ENCODE assay signal across 11 cellular contexts in the genomic region with DNA sequence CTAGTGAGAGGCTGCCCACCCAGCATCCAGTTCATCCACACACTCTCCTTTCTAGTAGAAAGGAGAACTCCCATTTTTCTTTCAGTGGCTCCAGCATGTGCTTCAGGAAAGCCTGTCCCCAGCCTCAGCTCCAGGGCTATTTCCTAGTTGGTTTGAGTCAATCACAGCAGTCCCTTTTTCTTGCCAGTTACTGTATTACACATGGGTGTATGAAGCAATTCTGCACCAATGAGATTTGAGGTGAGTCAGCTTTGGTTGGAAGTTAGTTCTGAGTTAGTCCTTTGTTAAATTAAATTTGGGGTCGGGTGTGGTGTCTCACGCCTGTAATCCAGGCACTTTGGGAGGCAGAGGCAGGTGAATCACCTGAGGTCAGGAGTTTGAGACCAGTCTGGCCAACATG.
DNase-seq lines count a peak whose midpoint lies in the region; ATAC-seq and TF ChIP-seq lines count a peak whose summit lies in the region.
"Had no signal": no experiment of that assay in that cellular context is flagged by ENCODE, and none has a peak within 500 bp of the region (broad histone marks: within the 10 kb centered on the region; RNA-seq: fewer than 3 reads in every experiment).

No MANE protein-coding gene starts in this region.

- H3K36me3 ChIP-seq in WERI-Rb-1: no peaks in the 10 kb centered on the region

- POLR2A ChIA-PET in AG04449 (lab: Yijun Ruan, JAX): interaction anchor here (0.7 kb wide), 1 partner anchor 10 kb away, joined by 3 read pairs; no protein-coding TSS in a partner anchor

- ATAC-seq in GM21367 (IDR thresholded peaks at IDR 0.05; ENCODE audit: unreplicated experiment): no peak

- H3K27me3 ChIP-seq in WERI-Rb-1 (ENCODE audit: insufficient read depth, low read depth, severe bottlenecking): no peaks in the 10 kb centered on the region

- no peaks in the 10 kb centered on the region for H3K9me3 ChIP-seq in WERI-Rb-1 (ENCODE audit: severe bottlenecking)

- DNase-seq in AG04449 (ENCODE audit: low read depth, low spot score): peak; percentile 47
- DNase-seq in GM04504 (ENCODE audit: low read depth): peak; percentile 62
- peak; percentile 31 for DNase-seq in SW480 (ENCODE audit: low spot score)
- peak; percentile 75 for DNase-seq in fibroblast of the conjunctiva (ENCODE audit: low read depth)
- no peak for DNase-seq in NCI-H2227 treated with DMSO at 0.1 percent for 48 hours (lab: John Stamatoyannopoulos, UW)
- DNase-seq in WERI-Rb-1: no peak
- no peak for DNase-seq in NCI-H446 (lab: John Stamatoyannopoulos, UW)
- DNase-seq: DMS153; effector CD8-positive, alpha-beta T cell; NCI-H1048 had no signal

- TF ChIP-seq CTCF in AG04449 (IDR thresholded peaks at IDR 0.05; ENCODE audit: insufficient read depth, low read length, missing control alignments): no peak
- no peak for TF ChIP-seq CTCF in WERI-Rb-1 (IDR thresholded peaks at IDR 0.05; ENCODE audit: low read depth, low read length)

- H3K27ac ChIP-seq in WERI-Rb-1: no peak overlapping the region

- H3K4me3 ChIP-seq in AG04449 (ENCODE audit: low read depth, low read length) (no peak overlapping the region), WERI-Rb-1 (ENCODE audit: low read depth, low read length) (no peak overlapping the region)

- CTCF ChIA-PET in AG04449 (lab: Yijun Ruan, JAX): interaction anchor here (0.9 to 6.7 kb wide), 5 partner anchors 9 to 96 kb away, joined by 3 to 83 read pairs (median 5); a partner anchor contains a TSS

Comparison
In these comparisons a context has a peak if more than half of its experiments do, and no peak if none do; other contexts are left out.
1. DNase-seq: peak in AG04449 (single experiment), GM04504 (single experiment), SW480 (single experiment) and fibroblast of the conjunctiva (single experiment); none in NCI-H2227 treated with DMSO at 0.1 percent for 48 hours (single experiment), WERI-Rb-1 (single experiment) and NCI-H446 (0 of 2).